9 cellular contexts compared by ENCODE assay signal in the genomic region with DNA sequence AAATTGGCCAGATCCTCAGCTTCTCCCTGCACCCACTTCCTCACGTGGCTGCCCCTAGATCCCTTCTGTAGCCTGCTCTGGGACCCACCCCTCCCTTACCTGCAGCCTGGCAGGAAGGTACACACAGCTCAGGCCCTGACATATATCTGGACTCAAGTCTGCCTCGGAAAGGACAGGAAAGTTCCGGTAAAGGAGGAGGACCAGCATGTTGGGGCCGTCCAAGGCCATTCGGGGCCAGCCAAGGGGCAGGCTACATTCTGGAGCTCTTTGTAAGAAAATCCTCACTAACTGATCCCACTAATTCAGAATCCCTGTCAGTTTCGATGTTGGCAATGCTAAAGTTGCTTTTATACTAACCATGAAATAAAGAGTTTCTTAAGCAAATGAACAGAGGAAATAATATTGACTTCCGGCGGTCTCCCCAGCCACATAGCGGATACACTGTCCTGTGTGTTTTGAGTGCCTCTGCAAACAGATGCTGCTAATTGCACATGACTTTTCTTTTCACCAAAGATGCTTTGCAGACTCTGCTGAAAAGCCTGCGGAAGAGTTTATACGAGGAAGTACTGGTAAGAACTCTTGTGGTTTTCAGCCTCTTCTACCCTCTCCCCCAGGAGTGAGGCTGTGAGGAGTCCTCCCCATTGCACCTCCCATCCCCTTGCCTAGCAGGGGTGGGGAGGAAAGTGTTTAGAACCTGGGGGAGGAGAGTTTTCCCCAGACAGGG. TPM values are rescaled to one million over a fixed set of nuclear protein-coding genes. Genes with fewer than 3 reads are reported as not detected.
DNase-seq lines count a peak whose midpoint lies in the region; ATAC-seq and TF ChIP-seq lines count a peak whose summit lies in the region.
"Had no signal": no experiment of that assay in that cellular context is flagged by ENCODE, and none has a peak within 500 bp of the region (broad histone marks: within the 10 kb centered on the region; RNA-seq: fewer than 3 reads in every experiment).

No MANE protein-coding gene starts in this region.

- no peak overlapping the region for H3K23ac ChIP-seq in neuronal stem cell (ENCODE audit: low read depth, low read length, poor library complexity)

- CTCF ChIA-PET in Caco-2 (lab: Charles Lee) (no interaction called here), Calu3 (lab: Charles Lee) (interaction anchor here (0.6 to 0.8 kb wide), 4 partner anchors 9 to 1829 kb away, joined by 3 to 4 read pairs (median 4); no protein-coding TSS in a partner anchor)

- peak; percentile 59 for ATAC-seq in central memory CD8-positive, alpha-beta T cell (replicated peaks; ENCODE audit: extremely low read depth, poor library complexity, severe bottlenecking)

- no peaks in the 10 kb centered on the region for H3K27me3 Mint-ChIP-seq in central memory CD8-positive, alpha-beta T cell
- H3K27me3 Mint-ChIP-seq in Caco-2 (ENCODE audit: insufficient read depth, unreplicated experiment) (no peaks in the 10 kb centered on the region), Calu3 (ENCODE audit: unreplicated experiment) (peaks cover 62% of the 10 kb centered on the region)

- no peak overlapping the region for H3K4ac ChIP-seq in neuronal stem cell (ENCODE audit: low read length)

- H3K79me1 ChIP-seq in neuronal stem cell (ENCODE audit: low read depth, low read length): no peaks in the 10 kb centered on the region

- H3K27ac ChIP-seq in Peyer's patch: peak overlapping the region; percentile 56 to 80 (median 75)
- no peak overlapping the region for H3K27ac ChIP-seq in neuronal stem cell (replicated peaks; ENCODE audit: low read length)

- TF ChIP-seq POLR2A in Peyer's patch (IDR thresholded peaks at IDR 0.05) (no peak), erythroblast (IDR thresholded peaks at IDR 0.05; ENCODE audit: low read length) (no peak)

- no peak overlapping the region for H3K9ac ChIP-seq in neuronal stem cell (ENCODE audit: low read depth, low read length, poor library complexity)

- peaks cover 9% of the 10 kb centered on the region for H3K36me3 Mint-ChIP-seq in central memory CD8-positive, alpha-beta T cell (ENCODE audit: insufficient read depth)
- no peaks in the 10 kb centered on the region for H3K36me3 Mint-ChIP-seq in Caco-2 (ENCODE audit: insufficient read depth, unreplicated experiment)
- no peaks in the 10 kb centered on the region for H3K36me3 Mint-ChIP-seq in Calu3 (ENCODE audit: insufficient read depth, unreplicated experiment)

- H2AFZ ChIP-seq in neuronal stem cell (ENCODE audit: low read length): no peak overlapping the region

- no peak overlapping the region for H4K91ac ChIP-seq in neuronal stem cell (ENCODE audit: low read depth, low read length, poor library complexity)

- H2BK120ac ChIP-seq in neuronal stem cell (ENCODE audit: low read depth, low read length): no peak overlapping the region

- H3K4me3 Mint-ChIP-seq in central memory CD8-positive, alpha-beta T cell: peak overlapping the region; percentile 80
- no peak overlapping the region for H3K4me3 Mint-ChIP-seq in Caco-2 (ENCODE audit: unreplicated experiment)
- H3K4me3 Mint-ChIP-seq in Calu3 (ENCODE audit: low read depth, unreplicated experiment): no peak overlapping the region

- H4K8ac ChIP-seq in neuronal stem cell (ENCODE audit: low read depth, low read length): no peak overlapping the region

- intact Hi-C loops in Caco-2 (cut with micrococcal nuclease; ENCODE audit: unreplicated experiment) (no loop called here), Calu3 (cut with micrococcal nuclease; ENCODE audit: unreplicated experiment) (no loop called here)

- no peaks in the 10 kb centered on the region for H3K9me3 ChIP-seq in Peyer's patch
- H3K9me3 ChIP-seq in neuronal stem cell (replicated peaks in 1 of 2; ENCODE audit: control insufficient read depth in 2 of 2, insufficient read depth in 1 of 2, low read depth in 1 of 2, low read length in 2 of 2): peaks cover 0 to 2% of the 10 kb centered on the region in 2 donors
- H3K9me3 ChIP-seq in Caco-2: no peaks in the 10 kb centered on the region

- H3K4me1 Mint-ChIP-seq in central memory CD8-positive, alpha-beta T cell: peaks cover 71% of the 10 kb centered on the region
- H3K4me1 Mint-ChIP-seq in Caco-2 (ENCODE audit: low read depth, unreplicated experiment): no peaks in the 10 kb centered on the region
- H3K4me1 Mint-ChIP-seq in Calu3 (ENCODE audit: low read depth, unreplicated experiment): no peaks in the 10 kb centered on the region

- TF ChIP-seq CTCF in GM12865 (IDR thresholded peaks at IDR 0.05; ENCODE audit: insufficient read depth, low read depth, low read length, missing control alignments) (no peak), Peyer's patch (IDR thresholded peaks at IDR 0.05) (no peak), Caco-2 (IDR thresholded peaks at IDR 0.05; ENCODE audit: insufficient read depth in 1 of 2, low read depth in 1 of 2, low read length in 1 of 2, severe bottlenecking in 1 of 2, unreplicated experiment in 1 of 2) (no peak), Calu3 (IDR thresholded peaks at IDR 0.05; ENCODE audit: unreplicated experiment) (no peak)

- POLR2A ChIA-PET in Caco-2 (lab: Charles Lee): no interaction called here

- H3K27me3 ChIP-seq in Peyer's patch (no peaks in the 10 kb centered on the region), neuronal stem cell (ENCODE audit: control insufficient read depth in 3 of 3, insufficient read depth in 3 of 3, low read depth in 1 of 3, low read length in 3 of 3) (peaks cover 0 to 18% (median 0%) of the 10 kb centered on the region in 3 experiments), Caco-2 (replicated peaks; ENCODE audit: control insufficient read depth, insufficient read depth, low read length) (no peaks in the 10 kb centered on the region)

- no peaks in the 10 kb centered on the region for H3K36me3 ChIP-seq in Peyer's patch
- no peaks in the 10 kb centered on the region for H3K36me3 ChIP-seq in neuronal stem cell (replicated peaks in 1 of 2; ENCODE audit: control insufficient read depth in 2 of 2, insufficient read depth in 2 of 2, low read length in 2 of 2)
- H3K36me3 ChIP-seq in Caco-2 (ENCODE audit: control insufficient read depth, insufficient read depth, low read length): no peaks in the 10 kb centered on the region

- no peak overlapping the region for H3K14ac ChIP-seq in neuronal stem cell (ENCODE audit: low read length)

- no TSS peak for BruUV-seq in Caco-2 (replicated peaks; lab: Mats Ljungman, UMichigan)
- BruUV-seq in Calu3 (replicated peaks; lab: Mats Ljungman, UMichigan): no TSS peak

- peaks cover 0 to 38% (median 20%) of the 10 kb centered on the region in 4 donors for H3K4me1 ChIP-seq in Peyer's patch
- H3K4me1 ChIP-seq in neuronal stem cell (ENCODE audit: control insufficient read depth in 2 of 2, insufficient read depth in 1 of 2, low read depth in 1 of 2, low read length in 2 of 2): peaks cover 9 to 18% of the 10 kb centered on the region in 2 donors
- H3K4me1 ChIP-seq in Caco-2: no peaks in the 10 kb centered on the region

- no peak overlapping the region for H3K18ac ChIP-seq in neuronal stem cell (ENCODE audit: low read length)

- H2AK5ac ChIP-seq in neuronal stem cell (ENCODE audit: low read depth, low read length): peak overlapping the region; percentile 9

- no CpG with 5 or more reads among the region's 11 CpGs for WGBS in neuronal stem cell (ENCODE audit: extremely low coverage in 2 of 2, insufficient read length in 2 of 2, insufficient replicate concordance in 1 of 2), 2 donors

- DNase-seq in GM12865 (ENCODE audit: low read depth): peak; percentile 37
- peak in 2 of 3 donors; percentile 53 to 84 for DNase-seq in Peyer's patch
- peak in 1 of 2 donors; percentile 30 for DNase-seq in central memory CD8-positive, alpha-beta T cell (ENCODE audit: low spot score in 2 of 2)
- DNase-seq in neuronal stem cell (ENCODE audit: low spot score): no peak
- DNase-seq in AG08395 (ENCODE audit: low spot score): no peak
- no peak for DNase-seq in Caco-2
- DNase-seq in Calu3: no peak
- DNase-seq in erythroblast (lab: John Stamatoyannopoulos, UW): no peak
- DNase-seq: NCI-H526 treated with DMSO at 0.1 percent for 48 hours had no signal

- H3K4me3 ChIP-seq in GM12865 (ENCODE audit: low read depth, low read length) (no peak overlapping the region), Peyer's patch (peak overlapping the region in 1 of 4 donors; percentile 24), neuronal stem cell (ENCODE audit: low read length in 2 of 2) (no peak overlapping the region), Caco-2 (ENCODE audit: low read depth, low read length) (no peak overlapping the region)

- no peak overlapping the region for H2BK5ac ChIP-seq in neuronal stem cell (ENCODE audit: low read length)

- no peaks in the 10 kb centered on the region for H3K9me3 Mint-ChIP-seq in central memory CD8-positive, alpha-beta T cell
- H3K9me3 Mint-ChIP-seq in Caco-2 (ENCODE audit: unreplicated experiment): no peaks in the 10 kb centered on the region
- H3K9me3 Mint-ChIP-seq in Calu3 (ENCODE audit: low read depth, unreplicated experiment): no peaks in the 10 kb centered on the region

- no peak overlapping the region for H2BK15ac ChIP-seq in neuronal stem cell (ENCODE audit: low read length)

- H3K27ac Mint-ChIP-seq in central memory CD8-positive, alpha-beta T cell (ENCODE audit: low read depth): peak overlapping the region; percentile 74
- H3K27ac Mint-ChIP-seq in Caco-2 (ENCODE audit: unreplicated experiment) (no peak overlapping the region), Calu3 (ENCODE audit: unreplicated experiment) (no peak overlapping the region)

- H3K4me2 ChIP-seq in neuronal stem cell (ENCODE audit: insufficient read depth, low read length, poor library complexity, severe bottlenecking): no peak overlapping the region

- no peak overlapping the region for H2BK12ac ChIP-seq in neuronal stem cell (ENCODE audit: low read length)

RNA-seq across cellular contexts. Expression of a gene that starts 54.8 kb away (rescaled TPM):
- total RNA-seq in Peyer's patch (10 to 100 TPM; 14.5 to 34.7 (median 18.2) TPM), Caco-2 (2022) (0.14 and 0.44 TPM in 2 replicates), Calu3 (2022) (0.39 and 0.52 TPM in 2 replicates)
- polyA plus RNA-seq in neuronal stem cell (2013, experiment 1 of 2): 0.56 TPM
- 0.46 TPM for polyA plus RNA-seq in neuronal stem cell (2013, experiment 2 of 2)

Comparison
In these comparisons a context has a peak if more than half of its experiments do, and no peak if none do; other contexts are left out.
1. DNase-seq: peak in GM12865 (single experiment) and Peyer's patch (2 of 3); none in neuronal stem cell (single experiment), AG08395 (single experiment), Caco-2 (0 of 2), Calu3 (single experiment) and erythroblast (0 of 2).
2. RNA of a gene that starts 54.8 kb away (total RNA-seq): 14.5 to 34.7 TPM in Peyer's patch; 0.39 to 0.52 TPM in Calu3 and 0.14 to 0.44 TPM in Caco-2; every median in the first group is over 10 times any median in the second.